In genomic region chr9:101063192-101063591, GRCh38 we compare ENCODE assay signal across 31 cellular contexts. TPM values are rescaled to one million over a fixed set of nuclear protein-coding genes. Genes with fewer than 3 reads are reported as not detected.
"Had no signal": no experiment of that assay in that cellular context is flagged by ENCODE, and none has a peak within 500 bp of the region (broad histone marks: within the 10 kb centered on the region; RNA-seq: fewer than 3 reads in every experiment).

No MANE protein-coding gene starts in this region.

- H3K4me3 ChIP-seq: neural progenitor cell, ovary, psoas muscle, skin epidermis, smooth muscle cell, spleen, suprapubic skin, testis, tibial artery, upper lobe of left lung, uterus had no signal

- H3K27ac ChIP-seq: neural progenitor cell, ovary, parathyroid adenoma, psoas muscle, skin epidermis, spleen, suprapubic skin, testis, tibial artery, upper lobe of left lung, uterus had no signal

- ATAC-seq: naive thymus-derived CD4-positive, alpha-beta T cell; natural killer cell; psoas muscle; right cardiac atrium; sciatic nerve; stimulated activated memory B cell treated with anti-CD40 and anti-IgM and Interleukin-4, amounts not matched to agents 10 μg/mL and 1 μg/mL and 100 μg/mL, for 72 hours; stimulated activated naive CD8-positive, alpha-beta T cell treated with anti-CD3 and anti-CD28 coated beads, Interleukin-15, amount 100 ng/mL, for 72 hours; stimulated activated naive CD8-positive, alpha-beta T cell treated with anti-CD3 and anti-CD28 coated beads, Interleukin-15, Interleukin-2, amounts not matched to agents 100 U/mL and 50 U/mL, for 24 hours had no signal

- H3K9ac ChIP-seq: neural progenitor cell, parathyroid adenoma had no signal

- H3K9me3 ChIP-seq: ovary, psoas muscle, spleen, suprapubic skin, testis, tibial artery, upper lobe of left lung, uterus had no signal

- H3K4me1 ChIP-seq: parathyroid adenoma, psoas muscle, spleen, suprapubic skin, testis, tibial artery, upper lobe of left lung, uterus had no signal

- DNase-seq: naive thymus-derived CD4-positive, alpha-beta T cell; natural killer cell; occipital lobe; ovary; posterior cingulate gyrus; psoas muscle; right cardiac atrium; spleen; stimulated activated CD4-positive, alpha-beta T cell treated with anti-CD3 and anti-CD28 coated beads, Interleukin-12 subunit alpha, Interleukin-12 subunit beta, amount 100 ng/mL, for 4 hours; stimulated activated CD4-positive, alpha-beta T cell treated with anti-CD3 and anti-CD28 coated beads, Interleukin-1b, Interleukin-23, amount 100 ng/mL, for 48 hours; stimulated activated CD4-positive, alpha-beta T cell treated with anti-CD3 and anti-CD28 coated beads, Interleukin-4, amount 100 ng/mL, for 1 hour; stimulated activated CD4-positive, alpha-beta T cell treated with anti-CD3 and anti-CD28 coated beads, Interleukin-4, amount 100 ng/mL, for 4 hours; stimulated activated CD8-positive, alpha-beta memory T cell treated with anti-CD3 and anti-CD28 coated beads, Interleukin-4, amount 100 ng/mL, for 48 hours; stimulated activated naive CD4-positive, alpha-beta T cell; stimulated activated naive CD8-positive, alpha-beta T cell treated with anti-CD3 and anti-CD28 coated beads, Interleukin-15, amount 100 ng/mL, for 72 hours; stimulated activated naive CD8-positive, alpha-beta T cell treated with anti-CD3 and anti-CD28 coated beads, Interleukin-15, Interleukin-2, amounts not matched to agents 100 U/mL and 50 U/mL, for 24 hours; substantia nigra; testis; tibial artery; trophoblast cell; uterus had no signal

- H3K27me3 ChIP-seq: neural progenitor cell, ovary, spleen, suprapubic skin, testis, tibial artery, upper lobe of left lung, uterus had no signal

- H3K36me3 ChIP-seq: neural progenitor cell, ovary, spleen, suprapubic skin, tibial artery, upper lobe of left lung, uterus had no signal

RNA-seq across cellular contexts. Expression of gene PLPPR1, which starts 34.7 kb away (rescaled TPM):
- total RNA-seq: naive thymus-derived CD4-positive, alpha-beta T cell; natural killer cell; osteoblast; renal cortical epithelial cell; right cardiac atrium; smooth muscle cell; spleen had no signal
- polyA plus RNA-seq: naive thymus-derived CD4-positive, alpha-beta T cell; right cardiac atrium; smooth muscle cell; spleen had no signal
